In genomic region chr4:41878991-41879491, GRCh38 we compare ENCODE assay signal across 1 cellular context.
TF ChIP-seq lines count a peak whose summit lies in the region.

No MANE protein-coding gene starts in this region.

TF ChIP-seq in SK-N-SH, 30 proteins besides CTCF, POLR2A, EP300 and RAD21 (continued from another document):
- no peak for TF ChIP-seq PBX3 (IDR thresholded peaks at IDR 0.05)
- no peak for TF ChIP-seq MAX (IDR thresholded peaks at IDR 0.05; ENCODE audit: low read depth)
- no peak for TF ChIP-seq CHD2 (IDR thresholded peaks at IDR 0.05; ENCODE audit: low read length, partially characterized antibody)
TF ChIP-seq in SK-N-SH: peak in this region for 0.
